ENCODE assay signal across 7 cellular contexts in the genomic region with DNA sequence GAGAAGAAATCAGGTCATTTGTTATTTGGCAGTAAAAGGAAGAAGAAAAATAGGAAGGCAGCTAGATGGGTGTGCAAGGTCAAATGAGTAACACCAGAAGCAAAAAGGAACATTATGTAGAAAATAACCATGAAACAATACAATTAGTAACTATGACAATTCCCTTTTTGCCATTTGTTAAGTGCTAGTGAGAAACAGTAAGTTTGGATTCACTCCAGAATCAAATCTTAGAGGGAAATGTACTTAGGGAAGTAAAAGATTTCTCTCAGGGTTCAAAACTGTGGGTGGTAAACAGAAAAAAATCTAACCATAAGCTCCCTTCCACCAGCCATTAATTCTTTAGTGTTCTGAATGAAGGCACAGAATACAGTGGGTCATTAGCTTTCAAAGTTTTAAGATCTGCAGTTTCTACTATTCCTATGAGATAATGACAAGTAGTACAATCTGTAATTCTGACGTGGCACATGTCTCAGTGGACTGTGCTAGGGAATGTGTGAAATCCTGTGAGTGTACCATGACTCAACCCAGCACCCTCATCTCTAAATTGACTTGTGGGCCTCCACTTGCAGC. TPM values are rescaled to one million over a fixed set of nuclear protein-coding genes. Genes with fewer than 3 reads are reported as not detected.
DNase-seq lines count a peak whose midpoint lies in the region; ATAC-seq and TF ChIP-seq lines count a peak whose summit lies in the region.

No MANE protein-coding gene starts in this region.

- H3K79me2 ChIP-seq in PC-9 (ENCODE audit: low read depth), result peaks cover 100% of the 10 kb centered on the region

- peak; percentile 49 for ATAC-seq in GM21390 (IDR thresholded peaks at IDR 0.05; ENCODE audit: unreplicated experiment)
- peak; percentile 66 for ATAC-seq in sciatic nerve
- ATAC-seq in HG03108 (IDR thresholded peaks at IDR 0.05; ENCODE audit: unreplicated experiment), result no peak

- POLR2A ChIA-PET in PC-9 (lab: Charles Lee; ENCODE audit: unreplicated experiment), result no interaction called here

- no peak overlapping the region for H3K4me3 ChIP-seq in PC-9
- no peak overlapping the region for H3K4me3 ChIP-seq in fibroblast of mammary gland (ENCODE audit: control insufficient read depth, low read depth, low read length)

- no peaks in the 10 kb centered on the region for H3K27me3 ChIP-seq in PC-9 (ENCODE audit: insufficient read depth, low read depth)

- no peak for DNase-seq in PC-9
- peak; percentile 99 for DNase-seq in fibroblast of mammary gland (ENCODE audit: low read depth)
- DNase-seq in sciatic nerve (ENCODE audit: low spot score), result no peak
- no peak for DNase-seq in cortex of kidney (lab: John Stamatoyannopoulos, UW)
- DNase-seq in NOMO-1 treated with dmso at 0.1 percent for 144 hours (lab: John Stamatoyannopoulos, UW; ENCODE audit: unreplicated experiment), result no peak

- H3F3A ChIP-seq in PC-9 (ENCODE audit: insufficient read depth, low read depth), result peaks cover 13% of the 10 kb centered on the region; the same call in 1 of the 2 replicates

- peaks cover 43% of the 10 kb centered on the region for H3K4me1 ChIP-seq in PC-9 (replicated peaks; ENCODE audit: insufficient read depth)

- CTCF ChIA-PET in PC-9 (lab: Charles Lee), result no interaction called here

- no peaks in the 10 kb centered on the region for H3K9me2 ChIP-seq in PC-9 (ENCODE audit: insufficient read depth)

- H3K36me3 ChIP-seq in PC-9 (ENCODE audit: low read depth), result no peaks in the 10 kb centered on the region

- no peaks in the 10 kb centered on the region; the same call in 1 of the 2 replicates for H3K9me3 ChIP-seq in PC-9 (ENCODE audit: insufficient read depth, low read depth)

- H4K20me1 ChIP-seq in PC-9 (ENCODE audit: insufficient read depth), result peaks cover 25% of the 10 kb centered on the region; the same call in 1 of the 2 replicates

- H3K27ac ChIP-seq in PC-9, result peak overlapping the region; percentile 42

- BruUV-seq in PC-9 (replicated peaks; lab: Mats Ljungman, UMichigan), result no TSS peak

- H3K4me2 ChIP-seq in PC-9, result no peak overlapping the region

- no peak overlapping the region for H2AFZ ChIP-seq in PC-9

- intact Hi-C loops in PC-9 (cut with micrococcal nuclease; ENCODE audit: unreplicated experiment) (no loop called here), sciatic nerve (cut with DNase I) (no loop called here)

- TF ChIP-seq CTCF in PC-9 (conservative IDR thresholded peaks at IDR 0.05) (no peak), fibroblast of mammary gland (conservative IDR thresholded peaks at IDR 0.05; ENCODE audit: control insufficient read depth, insufficient read depth, low read depth, low read length) (no peak)

RNA-seq across cellular contexts. Expression of gene REPS1, which starts 17.1 kb away (rescaled TPM):
- 32.0 and 39.6 TPM in 2 replicates for total RNA-seq in PC-9 (2021)
- total RNA-seq in sciatic nerve, result 46.7 TPM

RNA-seq across cellular contexts. Expression of gene ABRACL, which starts 57.6 kb away (rescaled TPM):
- total RNA-seq in PC-9 (2021), result 33.7 and 35.4 TPM in 2 replicates
- 8.5 TPM for total RNA-seq in sciatic nerve
